Comparison of ENCODE assay signal across 1 cellular context in genomic region chr11:111601979-111602864, GRCh38.
A peak's percentile ranks its signal among the peaks of the same experiment; 100 is the strongest.
TF ChIP-seq lines count a peak whose summit lies in the region.

TSS of gene SIK2 (plus strand) at chr11:111602449. CDS start at chr11:111602564, 115 bp downstream.

TF ChIP-seq in HCT116, 20 proteins besides CTCF, POLR2A, EP300 and RAD21 (continued from another document):
- TF ChIP-seq REST (IDR thresholded peaks at IDR 0.05; ENCODE audit: low read depth) (no peak), TCF7L2 (IDR thresholded peaks at IDR 0.05; ENCODE audit: borderline replicate concordance, extremely low read depth, insufficient read depth, insufficient read length) (no peak), CEBPB (IDR thresholded peaks at IDR 0.05; ENCODE audit: low read depth) (no peak), MAX (IDR thresholded peaks at IDR 0.05) (peak; percentile 73), ZFX (IDR thresholded peaks at IDR 0.05) (peak; percentile 71), SP1 (IDR thresholded peaks at IDR 0.05; ENCODE audit: low read depth) (peak; percentile 58), ZNF274 (IDR thresholded peaks at IDR 0.05; ENCODE audit: low read depth, low read length) (no peak), EZH2 (IDR thresholded peaks at IDR 0.05) (no peak)
- TF ChIP-seq, protein P1, sequence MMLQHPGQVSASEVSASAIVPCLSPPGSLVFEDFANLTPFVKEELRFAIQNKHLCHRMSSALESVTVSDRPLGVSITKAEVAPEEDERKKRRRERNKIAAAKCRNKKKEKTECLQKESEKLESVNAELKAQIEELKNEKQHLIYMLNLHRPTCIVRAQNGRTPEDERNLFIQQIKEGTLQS (IDR thresholded peaks at IDR 0.05) = no peak
- TF ChIP-seq, protein P2, sequence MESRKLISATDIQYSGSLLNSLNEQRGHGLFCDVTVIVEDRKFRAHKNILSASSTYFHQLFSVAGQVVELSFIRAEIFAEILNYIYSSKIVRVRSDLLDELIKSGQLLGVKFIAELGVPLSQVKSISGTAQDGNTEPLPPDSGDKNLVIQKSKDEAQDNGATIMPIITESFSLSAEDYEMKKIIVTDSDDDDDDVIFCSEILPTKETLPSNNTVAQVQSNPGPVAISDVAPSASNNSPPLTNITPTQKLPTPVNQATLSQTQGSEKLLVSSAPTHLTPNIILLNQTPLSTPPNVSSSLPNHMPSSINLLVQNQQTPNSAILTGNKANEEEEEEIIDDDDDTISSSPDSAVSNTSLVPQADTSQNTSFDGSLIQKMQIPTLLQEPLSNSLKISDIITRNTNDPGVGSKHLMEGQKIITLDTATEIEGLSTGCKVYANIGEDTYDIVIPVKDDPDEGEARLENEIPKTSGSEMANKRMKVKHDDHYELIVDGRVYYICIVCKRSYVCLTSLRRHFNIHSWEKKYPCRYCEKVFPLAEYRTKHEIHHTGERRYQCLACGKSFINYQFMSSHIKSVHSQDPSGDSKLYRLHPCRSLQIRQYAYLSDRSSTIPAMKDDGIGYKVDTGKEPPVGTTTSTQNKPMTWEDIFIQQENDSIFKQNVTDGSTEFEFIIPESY (IDR thresholded peaks at IDR 0.05; ENCODE audit: extremely low read depth, insufficient replicate concordance, low read length) = no peak
